ENCODE assay signal across 14 cellular contexts in the genomic region with DNA sequence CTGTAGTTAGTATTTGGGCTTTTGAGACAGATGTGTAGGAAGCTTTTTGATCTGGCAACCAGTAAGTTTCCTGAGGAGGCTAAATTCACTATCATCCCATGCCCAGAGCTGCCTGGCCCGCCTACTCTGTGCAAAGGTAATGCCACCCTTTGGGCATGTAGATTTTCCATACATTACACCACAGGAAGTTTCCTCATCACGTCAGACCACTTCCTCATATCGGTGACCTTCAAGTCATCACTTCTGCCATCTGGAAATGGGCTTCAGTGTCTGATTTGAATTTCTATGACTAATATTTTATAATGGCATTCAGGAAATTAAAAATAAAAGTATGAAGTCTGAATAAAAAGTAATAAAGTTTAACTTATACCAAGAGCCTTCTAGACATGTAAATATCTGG.
DNase-seq lines count a peak whose midpoint lies in the region; ATAC-seq and TF ChIP-seq lines count a peak whose summit lies in the region.
"Had no signal": no experiment of that assay in that cellular context is flagged by ENCODE, and none has a peak within 500 bp of the region (broad histone marks: within the 10 kb centered on the region; RNA-seq: fewer than 3 reads in every experiment).

No MANE protein-coding gene starts in this region.

- H3K27me3 ChIP-seq in aorta (ENCODE audit: control insufficient read depth in 1 of 2, insufficient read depth in 2 of 2, low read length in 1 of 2), result no peaks in the 10 kb centered on the region
- H3K27me3 ChIP-seq: BE2C had no signal

- no peaks in the 10 kb centered on the region for H3K4me1 ChIP-seq in aorta (ENCODE audit: control insufficient read depth in 1 of 2, insufficient read depth in 2 of 2, low read length in 2 of 2)
- H3K4me1 ChIP-seq: BE2C, Caco-2, HAP-1 had no signal

- no peak overlapping the region for H3K27ac ChIP-seq in aorta (ENCODE audit: low read depth in 1 of 2, low read length in 2 of 2)

- WGBS in aorta, 2 donors, result 85 to 87% methylated on average over 3 of the region's 3 CpGs

- ATAC-seq in HG03039 (IDR thresholded peaks at IDR 0.05; ENCODE audit: unreplicated experiment) (no peak), aorta (ENCODE audit: low FRiP score) (no peak)

- H3K9me3 ChIP-seq in aorta (ENCODE audit: control insufficient read depth, low read length), result peaks cover 2% of the 10 kb centered on the region
- H3K9me3 ChIP-seq: BE2C, Caco-2 had no signal

- H3K4me3 ChIP-seq in NB4 (ENCODE audit: low read depth, low read length) (no peak overlapping the region), aorta (ENCODE audit: low read length in 2 of 2) (no peak overlapping the region)
- H3K4me3 ChIP-seq: HAP-1 had no signal

- no peak for TF ChIP-seq POLR2A in NB4 (IDR thresholded peaks at IDR 0.05; ENCODE audit: extremely low read depth, insufficient read length)

- intact Hi-C loops in aorta (cut with DNase I), result no loop called here

- no peaks in the 10 kb centered on the region for H3K36me3 ChIP-seq in aorta (ENCODE audit: control insufficient read depth in 1 of 2, insufficient read depth in 2 of 2, low read length in 1 of 2)
- H3K36me3 ChIP-seq: BE2C, HAP-1 had no signal

- no peak for TF ChIP-seq CTCF in NB4 (IDR thresholded peaks at IDR 0.05; ENCODE audit: low read depth, low read length)

- peak; percentile 18 to 33 for DNase-seq in AML-193 (lab: John Stamatoyannopoulos, UW)
- peak; percentile 19 for DNase-seq in GF-D8 (lab: John Stamatoyannopoulos, UW)
- peak; percentile 51 for DNase-seq in NB4 (ENCODE audit: low read depth)
- DNase-seq in SKM-1 treated with dmso at 0.1 percent for 144 hours (lab: John Stamatoyannopoulos, UW; ENCODE audit: unreplicated experiment), result peak; percentile 44
- DNase-seq in HPDE6-E6E7 (ENCODE audit: extremely low spot score), result no peak
- DNase-seq in aorta, result no peak
- DNase-seq: ACHN; BE2C; Caco-2; CD8-positive, alpha-beta memory T cell; DND-41; GDM1 had no signal

Comparison
In these comparisons a context has a peak if more than half of its experiments do, and no peak if none do; other contexts are left out.
1. DNase-seq: peak in AML-193 (2 of 2), GF-D8 (single experiment), NB4 (single experiment) and SKM-1 treated with dmso at 0.1 percent for 144 hours (single experiment); none in HPDE6-E6E7 (single experiment) and aorta (0 of 2).